20 cellular contexts compared by ENCODE assay signal in genomic region chr1:114262314-114262960, GRCh38.
"Had no signal": no experiment of that assay in that cellular context is flagged by ENCODE, and none has a peak within 500 bp of the region (broad histone marks: within the 10 kb centered on the region; RNA-seq: fewer than 3 reads in every experiment).

No MANE protein-coding gene starts in this region.

- FAIRE-seq: keratinocyte had no signal

- DNase-seq: effector memory CD8-positive, alpha-beta T cell; esophagus squamous epithelium; foreskin fibroblast; glutamatergic neuron; immature natural killer cell; left cardiac atrium; mammary epithelial cell; natural killer cell; nucleus accumbens; ovary; stimulated activated CD4-positive, alpha-beta T cell treated with anti-CD3 and anti-CD28 coated beads, Interleukin-2, amount 100 ng/mL, for 24 hours; stimulated activated CD4-positive, alpha-beta T cell treated with anti-CD3 and anti-CD28 coated beads, Interleukin-4, amount 100 ng/mL, for 4 hours; stimulated activated naive CD4-positive, alpha-beta T cell; stomach; substantia nigra; transverse colon had no signal

- H3K36me3 ChIP-seq: esophagus squamous epithelium, gastroesophageal sphincter, ovary, stomach, thoracic aorta, transverse colon had no signal

- H3K9me3 ChIP-seq: esophagus squamous epithelium, gastroesophageal sphincter, ovary, stomach, thoracic aorta, transverse colon had no signal

- H3K27ac ChIP-seq: epithelial cell of prostate, esophagus squamous epithelium, gastroesophageal sphincter, ovary, stomach, thoracic aorta had no signal

- H3K4me3 ChIP-seq: esophagus squamous epithelium, gastroesophageal sphincter, ovary, stomach, thoracic aorta, transverse colon had no signal

- H3K27me3 ChIP-seq: ovary had no signal

- H3K4me1 ChIP-seq: esophagus squamous epithelium, gastroesophageal sphincter, stomach had no signal
